8 cellular contexts compared by ENCODE assay signal in genomic region chr12:131511391-131511802, GRCh38.
DNase-seq lines count a peak whose midpoint lies in the region; ATAC-seq lines count a peak whose summit lies in the region.

No MANE protein-coding gene starts in this region.

- H3K27me3 ChIP-seq in neuronal stem cell (ENCODE audit: control insufficient read depth in 3 of 3, insufficient read depth in 3 of 3, low read depth in 1 of 3, low read length in 3 of 3) = no peaks in the 10 kb centered on the region

- no peak overlapping the region for H3K4me3 ChIP-seq in neuronal stem cell (ENCODE audit: low read length in 2 of 2)

- no peak overlapping the region for H3K4ac ChIP-seq in neuronal stem cell (ENCODE audit: low read length)

- no peak overlapping the region for H2BK120ac ChIP-seq in neuronal stem cell (ENCODE audit: low read depth, low read length)

- H3K18ac ChIP-seq in neuronal stem cell (ENCODE audit: low read length) = peak overlapping the region; percentile 22

- no peak overlapping the region for H3K27ac ChIP-seq in neuronal stem cell (replicated peaks; ENCODE audit: low read length)

- H2BK5ac ChIP-seq in neuronal stem cell (ENCODE audit: low read length) = no peak overlapping the region

- peak overlapping the region; percentile 31 for H3K9ac ChIP-seq in neuronal stem cell (ENCODE audit: low read depth, low read length, poor library complexity)

- no peak overlapping the region for H2BK12ac ChIP-seq in neuronal stem cell (ENCODE audit: low read length)

- peak overlapping the region; percentile 23 for H3K23ac ChIP-seq in neuronal stem cell (ENCODE audit: low read depth, low read length, poor library complexity)

- H4K8ac ChIP-seq in neuronal stem cell (ENCODE audit: low read depth, low read length) = no peak overlapping the region

- DNase-seq in SKM-1 (lab: John Stamatoyannopoulos, UW; ENCODE audit: unreplicated experiment) (peak; percentile 2), SKM-1 treated with dmso at 0.1 percent for 144 hours (lab: John Stamatoyannopoulos, UW; ENCODE audit: unreplicated experiment) (no peak), RKO (ENCODE audit: low spot score) (peak; percentile 86), neuronal stem cell (ENCODE audit: low spot score) (no peak), NCI-H1092 (lab: John Stamatoyannopoulos, UW) (no peak), T1000 (lab: John Stamatoyannopoulos, UW) (no peak)
- peak; percentile 53 for DNase-seq in activated naive CD4-positive, alpha-beta T cell treated with anti-CD3 and anti-CD28 coated beads, Interleukin-2, amount 50 U/mL, for 16 hours

- no peaks in the 10 kb centered on the region for H3K79me1 ChIP-seq in neuronal stem cell (ENCODE audit: low read depth, low read length)

- H4K91ac ChIP-seq in neuronal stem cell (ENCODE audit: low read depth, low read length, poor library complexity) = no peak overlapping the region

- no peak overlapping the region for H3K4me2 ChIP-seq in neuronal stem cell (ENCODE audit: insufficient read depth, low read length, poor library complexity, severe bottlenecking)

- no peaks in the 10 kb centered on the region for H3K36me3 ChIP-seq in neuronal stem cell (replicated peaks in 1 of 2; ENCODE audit: control insufficient read depth in 2 of 2, insufficient read depth in 2 of 2, low read length in 2 of 2)

- no peak overlapping the region for H2BK15ac ChIP-seq in neuronal stem cell (ENCODE audit: low read length)

- H3K4me1 ChIP-seq in neuronal stem cell (ENCODE audit: control insufficient read depth in 2 of 2, insufficient read depth in 1 of 2, low read depth in 1 of 2, low read length in 2 of 2) = peaks cover 2 to 14% of the 10 kb centered on the region in 2 donors

- ATAC-seq in HG02973 (IDR thresholded peaks at IDR 0.05; ENCODE audit: unreplicated experiment) = peak; percentile 97

- peaks cover 0 to 2% of the 10 kb centered on the region in 2 donors for H3K9me3 ChIP-seq in neuronal stem cell (replicated peaks in 1 of 2; ENCODE audit: control insufficient read depth in 2 of 2, insufficient read depth in 1 of 2, low read depth in 1 of 2, low read length in 2 of 2)

- H3K14ac ChIP-seq in neuronal stem cell (ENCODE audit: low read length) = no peak overlapping the region

- peak overlapping the region; percentile 21 for H2AK5ac ChIP-seq in neuronal stem cell (ENCODE audit: low read depth, low read length)

- no CpG with 5 or more reads among the region's 7 CpGs for WGBS in neuronal stem cell (ENCODE audit: extremely low coverage in 2 of 2, insufficient read length in 2 of 2, insufficient replicate concordance in 1 of 2), 2 donors

- peak overlapping the region; percentile 70 for H2AFZ ChIP-seq in neuronal stem cell (ENCODE audit: low read length)

Comparison
In these comparisons a context has a peak if more than half of its experiments do, and no peak if none do; other contexts are left out.
1. DNase-seq: peak in SKM-1 (single experiment), RKO (single experiment) and activated naive CD4-positive, alpha-beta T cell treated with anti-CD3 and anti-CD28 coated beads, Interleukin-2, amount 50 U/mL, for 16 hours (single experiment); none in SKM-1 treated with dmso at 0.1 percent for 144 hours (single experiment), neuronal stem cell (single experiment), NCI-H1092 (single experiment) and T1000 (single experiment).